In genomic region chr1:8667869-8668595, GRCh38 we compare ENCODE assay signal across 12 cellular contexts.
A peak's percentile ranks its signal among the peaks of the same experiment; 100 is the strongest.
DNase-seq lines count a peak whose midpoint lies in the region; ATAC-seq and TF ChIP-seq lines count a peak whose summit lies in the region.
"Had no signal": no experiment of that assay in that cellular context is flagged by ENCODE, and none has a peak within 500 bp of the region (broad histone marks: within the 10 kb centered on the region; RNA-seq: fewer than 3 reads in every experiment).

No MANE protein-coding gene starts in this region.

- 82 to 88% methylated on average over 5 of the region's 5 CpGs for WGBS in transverse colon (ENCODE audit: low coverage in 1 of 2), 2 donors
- 67 to 72% methylated on average over 5 of the region's 5 CpGs for WGBS in tibial nerve, 2 donors

- DNase-seq in cardiac muscle cell (ENCODE audit: low read depth in 1 of 2, low spot score in 1 of 2) (peak; percentile 43 to 52), right atrium auricular region (ENCODE audit: low spot score) (no peak), WTC11 (ENCODE audit: low spot score) (no peak), kidney tubule cell (ENCODE audit: low spot score) (peak; percentile 63), transverse colon (peak; percentile 27), tibial nerve (ENCODE audit: low spot score in 2 of 2) (no peak), HEK293T (ENCODE audit: extremely low spot score) (no peak), mucosa of gallbladder (ENCODE audit: low spot score) (no peak)
- DNase-seq: activated CD8-positive, alpha-beta memory T cell treated with anti-CD3 and anti-CD28 coated beads for 24 hours; activated naive CD8-positive, alpha-beta T cell treated with anti-CD3 and anti-CD28 coated beads, Interleukin-2, amount 50 U/mL, for 24 hours; NCI-H524 treated with DMSO at 0.1 percent for 48 hours had no signal

- no peak for TF ChIP-seq POLR2A in transverse colon (IDR thresholded peaks at IDR 0.05)
- no peak for TF ChIP-seq POLR2A in tibial nerve (IDR thresholded peaks at IDR 0.05)

- H3K36me3 ChIP-seq in cardiac muscle cell (no peaks in the 10 kb centered on the region), right atrium auricular region (no peaks in the 10 kb centered on the region), transverse colon (no peaks in the 10 kb centered on the region), tibial nerve (no peaks in the 10 kb centered on the region)

- H3K9me3 Mint-ChIP-seq in WTC11: no peaks in the 10 kb centered on the region
- H3K9me3 Mint-ChIP-seq: activated naive CD8-positive, alpha-beta T cell treated with anti-CD3 and anti-CD28 coated beads, Interleukin-2, amount 50 U/mL, for 24 hours; GM23338 had no signal

- peak overlapping the region; percentile 58 for H3K27ac Mint-ChIP-seq in WTC11
- H3K27ac Mint-ChIP-seq: activated naive CD8-positive, alpha-beta T cell treated with anti-CD3 and anti-CD28 coated beads, Interleukin-2, amount 50 U/mL, for 24 hours; GM23338 had no signal

- no peak for TF ChIP-seq EP300 in transverse colon (IDR thresholded peaks at IDR 0.05; ENCODE audit: low read depth)
- peak in 1 of 2 donors; percentile 31 for TF ChIP-seq EP300 in tibial nerve (IDR thresholded peaks at IDR 0.05)

- TF ChIP-seq CTCF in cardiac muscle cell (IDR thresholded peaks at IDR 0.05; ENCODE audit: low read depth, low read length) (no peak), right atrium auricular region (IDR thresholded peaks at IDR 0.05) (no peak), WTC11 (IDR thresholded peaks at IDR 0.05) (no peak), transverse colon (IDR thresholded peaks at IDR 0.05) (no peak), tibial nerve (IDR thresholded peaks at IDR 0.05) (no peak)

- H3K27me3 ChIP-seq in cardiac muscle cell (no peaks in the 10 kb centered on the region), right atrium auricular region (no peaks in the 10 kb centered on the region), transverse colon (no peaks in the 10 kb centered on the region), tibial nerve (no peaks in the 10 kb centered on the region)

- in situ Hi-C loops in transverse colon (cut with MboI; ENCODE audit: low pct_ligation_motif_present in 1 of 4, low pct_unique_long_range_greater_than_20kb in 1 of 4, low sequenced_read_pairs in 3 of 4): loop anchor here in 2 of 4 donors (25.0 kb wide), 1 partner anchor 106 kb away; no protein-coding TSS in a partner anchor

- H3K27me3 Mint-ChIP-seq in WTC11 (ENCODE audit: low read depth): no peaks in the 10 kb centered on the region
- H3K27me3 Mint-ChIP-seq: activated naive CD8-positive, alpha-beta T cell treated with anti-CD3 and anti-CD28 coated beads, Interleukin-2, amount 50 U/mL, for 24 hours had no signal

- H3K27ac ChIP-seq in cardiac muscle cell (peak overlapping the region; percentile 71), right atrium auricular region (peak overlapping the region in 1 of 2 donors; percentile 0), transverse colon (no peak overlapping the region), tibial nerve (peak overlapping the region in 1 of 4 donors; percentile 3)

- H3K4me1 Mint-ChIP-seq in WTC11: peaks cover 44% of the 10 kb centered on the region

- H3K4me3 Mint-ChIP-seq in WTC11: no peak overlapping the region
- H3K4me3 Mint-ChIP-seq: activated naive CD8-positive, alpha-beta T cell treated with anti-CD3 and anti-CD28 coated beads, Interleukin-2, amount 50 U/mL, for 24 hours; GM23338 had no signal

- H3K9me3 ChIP-seq in cardiac muscle cell (ENCODE audit: low read depth) (no peaks in the 10 kb centered on the region), right atrium auricular region (no peaks in the 10 kb centered on the region), transverse colon (no peaks in the 10 kb centered on the region), tibial nerve (no peaks in the 10 kb centered on the region)

- CTCF ChIA-PET in WTC11 (lab: Charles Lee): interaction anchor here (1.9 kb wide), 1 partner anchor 107 kb away, joined by 7 read pairs; no protein-coding TSS in a partner anchor
- CTCF ChIA-PET in HEK293T (lab: Yijun Ruan, JAX): no interaction called here

- H3K36me3 Mint-ChIP-seq in WTC11: no peaks in the 10 kb centered on the region

- no peak for ATAC-seq in WTC11
- ATAC-seq: activated naive CD8-positive, alpha-beta T cell treated with anti-CD3 and anti-CD28 coated beads, Interleukin-2, amount 50 U/mL, for 24 hours; GM23338 had no signal

- peaks cover 72% of the 10 kb centered on the region for H3K4me1 ChIP-seq in cardiac muscle cell (ENCODE audit: low read depth)
- H3K4me1 ChIP-seq in right atrium auricular region: peaks cover 6 to 70% of the 10 kb centered on the region in 2 donors
- peaks cover 40 to 93% (median 56%) of the 10 kb centered on the region in 4 donors for H3K4me1 ChIP-seq in transverse colon
- H3K4me1 ChIP-seq in tibial nerve: peaks cover 0 to 73% (median 38%) of the 10 kb centered on the region in 4 donors

- intact Hi-C loops in transverse colon (cut with DNase I; ENCODE audit: low total_unique reads): no loop called here

- POLR2A ChIA-PET in WTC11 (lab: Charles Lee) (no interaction called here), HEK293T (lab: Yijun Ruan, JAX) (no interaction called here)

- H3K4me3 ChIP-seq in cardiac muscle cell (no peak overlapping the region), right atrium auricular region (no peak overlapping the region), transverse colon (no peak overlapping the region), tibial nerve (no peak overlapping the region)
- H3K4me3 ChIP-seq: GM23338 had no signal

TF ChIP-seq in WTC11, 78 proteins besides CTCF, POLR2A, EP300 and RAD21:
- TF ChIP-seq KAT7 (CRISPR knock-in tag; IDR thresholded peaks at IDR 0.05; ENCODE audit: borderline replicate concordance) (no peak), NFYB (CRISPR knock-in tag; conservative IDR thresholded peaks at IDR 0.05; ENCODE audit: low read depth) (no peak), ZNF138 (CRISPR knock-in tag; conservative IDR thresholded peaks at IDR 0.05) (no peak)

TF ChIP-seq in HEK293T, 16 proteins besides CTCF, POLR2A, EP300 and RAD21:
- TF ChIP-seq NFRKB (IDR thresholded peaks at IDR 0.05) (no peak), ZNF384 (IDR thresholded peaks at IDR 0.05) (no peak), ELF4 (IDR thresholded peaks at IDR 0.05) (no peak)

Comparison
In these comparisons a context has a peak if more than half of its experiments do, and no peak if none do; other contexts are left out.
1. DNase-seq: peak in cardiac muscle cell (2 of 2), kidney tubule cell (single experiment) and transverse colon (single experiment); none in right atrium auricular region (single experiment), WTC11 (single experiment), tibial nerve (0 of 2), HEK293T (single experiment) and mucosa of gallbladder (single experiment).